In genomic region chr17:40490289-40490853, GRCh38 we compare ENCODE assay signal across 8 cellular contexts. TPM values are rescaled to one million over a fixed set of nuclear protein-coding genes. Genes with fewer than 3 reads are reported as not detected.
DNase-seq lines count a peak whose midpoint lies in the region; ATAC-seq and TF ChIP-seq lines count a peak whose summit lies in the region.
"Had no signal": no experiment of that assay in that cellular context is flagged by ENCODE, and none has a peak within 500 bp of the region (broad histone marks: within the 10 kb centered on the region; RNA-seq: fewer than 3 reads in every experiment).

No MANE protein-coding gene starts in this region.

- CTCF ChIA-PET in HCT116 (lab: Charles Lee): no interaction called here

- H3K27me3 Mint-ChIP-seq in mesothelial cell of epicardium (ENCODE audit: low read depth): no peaks in the 10 kb centered on the region
- H3K27me3 Mint-ChIP-seq: T-cell had no signal

- H4K91ac ChIP-seq in mesenchymal stem cell (ENCODE audit: low read length): peak overlapping the region; percentile 71

- H3K23ac ChIP-seq in mesenchymal stem cell (ENCODE audit: low read length in 2 of 2): peak overlapping the region in 1 of 2 experiments; percentile 94

- peaks cover 36% of the 10 kb centered on the region for H3K4me1 Mint-ChIP-seq in mesothelial cell of epicardium

- ATAC-seq in HCT116 (no peak), HG02973 (IDR thresholded peaks at IDR 0.05; ENCODE audit: unreplicated experiment) (no peak)

- H4K8ac ChIP-seq in mesenchymal stem cell (ENCODE audit: low read length): peak overlapping the region; percentile 47

- TF ChIP-seq CTCF in HCT116 (IDR thresholded peaks at IDR 0.05 in 2 of 3, conservative IDR thresholded peaks at IDR 0.05 in 1 of 3; ENCODE audit: borderline replicate concordance in 1 of 3, insufficient read depth in 1 of 3, low read depth in 2 of 3, low read length in 2 of 3) (no peak), vagina (IDR thresholded peaks at IDR 0.05) (no peak), mesothelial cell of epicardium (IDR thresholded peaks at IDR 0.05; ENCODE audit: unreplicated experiment) (no peak)

- no peak overlapping the region for H2AFZ ChIP-seq in HCT116 (ENCODE audit: low read depth, low read length, poor library complexity, severe bottlenecking)
- H2AFZ ChIP-seq in mesenchymal stem cell (ENCODE audit: low read depth, low read length): peak overlapping the region; percentile 18

- H3K27ac ChIP-seq in HCT116 (ENCODE audit: low read depth, low read length) (peak overlapping the region; percentile 14; the same call in 1 of the 2 replicates), mesenchymal stem cell (ENCODE audit: low read length, poor library complexity, severe bottlenecking) (peak overlapping the region; percentile 70), vagina (peak overlapping the region; percentile 75)

- peaks cover 11 to 27% of the 10 kb centered on the region in 2 experiments for H3K36me3 ChIP-seq in HCT116 (ENCODE audit: control insufficient read depth in 1 of 2, insufficient read depth in 2 of 2, low read length in 2 of 2)
- H3K36me3 ChIP-seq in mesenchymal stem cell (ENCODE audit: control insufficient read depth in 1 of 2, insufficient read depth in 2 of 2, low read depth in 1 of 2, low read length in 2 of 2): peaks cover 0 to 2% of the 10 kb centered on the region in 2 experiments
- peaks cover 0 to 4% of the 10 kb centered on the region in 2 donors for H3K36me3 ChIP-seq in vagina

- H4K20me1 ChIP-seq in HCT116 (ENCODE audit: insufficient read depth): no peaks in the 10 kb centered on the region

- H3K27ac Mint-ChIP-seq in mesothelial cell of epicardium: no peak overlapping the region

- H3K4me2 ChIP-seq in HCT116 (ENCODE audit: low read length) (0 out of 2 replicates have a peak overlapping the region, but pooled peaks have one; percentile 5), mesenchymal stem cell (ENCODE audit: low read length, poor library complexity, severe bottlenecking) (peak overlapping the region; percentile 12)

- TF ChIP-seq RAD21 in HCT116 (IDR thresholded peaks at IDR 0.05; ENCODE audit: low read depth): no peak

- no peaks in the 10 kb centered on the region for H3K36me3 Mint-ChIP-seq in mesothelial cell of epicardium
- H3K36me3 Mint-ChIP-seq: T-cell had no signal

- intact Hi-C loops in HCT116 (cut with micrococcal nuclease) (no loop called here), vagina (cut with DNase I) (no loop called here)

- peak overlapping the region in 1 of 2 experiments; percentile 9 for H3K14ac ChIP-seq in mesenchymal stem cell (ENCODE audit: low read length in 2 of 2)

- H3K9ac ChIP-seq in HCT116 (ENCODE audit: low read length) (no peak overlapping the region; the same call in 1 of the 2 replicates), mesenchymal stem cell (ENCODE audit: low read length) (peak overlapping the region; percentile 62)

- no peaks in the 10 kb centered on the region for H3K27me3 ChIP-seq in HCT116 (ENCODE audit: insufficient read depth, low read length)
- no peaks in the 10 kb centered on the region for H3K27me3 ChIP-seq in mesenchymal stem cell (ENCODE audit: control insufficient read depth in 1 of 2, insufficient read depth in 1 of 2, low read length in 2 of 2)
- no peaks in the 10 kb centered on the region for H3K27me3 ChIP-seq in vagina

- peak overlapping the region; percentile 15 for H2BK15ac ChIP-seq in mesenchymal stem cell (ENCODE audit: low read depth, poor library complexity, severe bottlenecking)

- TF ChIP-seq POLR2A in HCT116 (IDR thresholded peaks at IDR 0.05; ENCODE audit: borderline replicate concordance, extremely low read depth, insufficient read depth, insufficient read length): no peak
- peak in 1 of 2 donors; percentile 7 for TF ChIP-seq POLR2A in vagina (IDR thresholded peaks at IDR 0.05)

- H3K9me3 Mint-ChIP-seq in mesothelial cell of epicardium: no peaks in the 10 kb centered on the region
- H3K9me3 Mint-ChIP-seq: T-cell had no signal

- H3K4me1 ChIP-seq in HCT116 (ENCODE audit: control insufficient read depth in 1 of 2, insufficient read depth in 2 of 2, low read length in 2 of 2) (peaks cover 33 to 62% of the 10 kb centered on the region in 2 experiments), mesenchymal stem cell (ENCODE audit: control insufficient read depth, insufficient read depth, low read depth, low read length) (peaks cover 46% of the 10 kb centered on the region), vagina (peaks cover 81% of the 10 kb centered on the region)

- H2BK12ac ChIP-seq in mesenchymal stem cell (ENCODE audit: low read length in 2 of 2): peak overlapping the region; percentile 81 to 86

- POLR2A ChIA-PET in HCT116 (lab: Charles Lee): no interaction called here

- no TSS peak for BruUV-seq in HCT116 (replicated peaks; lab: Mats Ljungman, UMichigan)

- H2BK5ac ChIP-seq in mesenchymal stem cell (ENCODE audit: low read depth, low read length, poor library complexity, severe bottlenecking): peak overlapping the region; percentile 15

- H3K9me2 ChIP-seq in HCT116 (ENCODE audit: insufficient read depth): no peaks in the 10 kb centered on the region

- H2AK5ac ChIP-seq in mesenchymal stem cell (ENCODE audit: low read length, severe bottlenecking): peak overlapping the region; percentile 37

- no peak for DNase-seq in HCT116 (ENCODE audit: low read depth, low spot score)
- DNase-seq in NCI-H774 (lab: John Stamatoyannopoulos, UW): peak; percentile 10
- peak; percentile 86 for DNase-seq in cerebellum (ENCODE audit: low spot score)
- DNase-seq in mesenchymal stem cell: peak; percentile 83
- DNase-seq in vagina (ENCODE audit: extremely low spot score in 2 of 2): no peak
- DNase-seq in mesothelial cell of epicardium (ENCODE audit: low spot score in 2 of 2, unreplicated experiment in 2 of 2): no peak

- H3K79me1 ChIP-seq in mesenchymal stem cell (replicated peaks; ENCODE audit: low read length, poor library complexity, severe bottlenecking): no peaks in the 10 kb centered on the region

- no peak overlapping the region for H3K4me3 Mint-ChIP-seq in mesothelial cell of epicardium

- peak overlapping the region; percentile 23 to 95 for H3K18ac ChIP-seq in mesenchymal stem cell (ENCODE audit: low read depth in 1 of 2, low read length in 2 of 2)

- H3K4me3 ChIP-seq in HCT116 (replicated peaks in 1 of 2; ENCODE audit: low read depth in 1 of 2, low read length in 2 of 2) (no peak overlapping the region), mesenchymal stem cell (ENCODE audit: insufficient read depth in 1 of 2, low read depth in 1 of 2, low read length in 2 of 2) (peak overlapping the region in 1 of 2 experiments; percentile 24), vagina (no peak overlapping the region)

- H3K4ac ChIP-seq in mesenchymal stem cell (ENCODE audit: low read depth in 1 of 2, low read length in 2 of 2): peak overlapping the region; percentile 37 to 84

- peak overlapping the region; percentile 50 for H2BK120ac ChIP-seq in mesenchymal stem cell (ENCODE audit: low read depth, low read length)

- H3K9me3 ChIP-seq in HCT116 (ENCODE audit: control insufficient read depth in 1 of 2, insufficient read depth in 1 of 2, low read depth in 1 of 2, low read length in 2 of 2) (no peaks in the 10 kb centered on the region), mesenchymal stem cell (ENCODE audit: control insufficient read depth, low read length) (no peaks in the 10 kb centered on the region), vagina (no peaks in the 10 kb centered on the region)

- peaks cover 7% of the 10 kb centered on the region; the same call in 1 of the 2 replicates for H3K79me2 ChIP-seq in HCT116 (ENCODE audit: insufficient read depth, low read length)

- WGBS in mesenchymal stem cell: 33% methylated on average over 5 of the region's 5 CpGs

- RAD21 ChIA-PET in HCT116 (lab: Charles Lee; ENCODE audit: low non-redundant PET in 1 of 2, low total read pairs in 2 of 2, uncharacterized antibody in 2 of 2, unreplicated experiment in 2 of 2): no interaction called here

TF ChIP-seq in HCT116, 20 proteins besides CTCF, POLR2A, EP300 and RAD21 (continues in another document):
- TF ChIP-seq SIN3A (IDR thresholded peaks at IDR 0.05; ENCODE audit: low read depth) (no peak), YY1 (IDR thresholded peaks at IDR 0.05; ENCODE audit: extremely low read depth, insufficient replicate concordance, low read depth, low read length) (no peak), EGR1 (IDR thresholded peaks at IDR 0.05; ENCODE audit: low read depth) (no peak), JUND (IDR thresholded peaks at IDR 0.05) (no peak), ZNF274 (IDR thresholded peaks at IDR 0.05; ENCODE audit: low read depth, low read length) (no peak), CBX3 (IDR thresholded peaks at IDR 0.05; ENCODE audit: low read depth) (no peak)
- TF ChIP-seq, protein P1, sequence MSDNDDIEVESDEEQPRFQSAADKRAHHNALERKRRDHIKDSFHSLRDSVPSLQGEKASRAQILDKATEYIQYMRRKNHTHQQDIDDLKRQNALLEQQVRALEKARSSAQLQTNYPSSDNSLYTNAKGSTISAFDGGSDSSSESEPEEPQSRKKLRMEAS (IDR thresholded peaks at IDR 0.05): no peak
- TF ChIP-seq, protein P2, sequence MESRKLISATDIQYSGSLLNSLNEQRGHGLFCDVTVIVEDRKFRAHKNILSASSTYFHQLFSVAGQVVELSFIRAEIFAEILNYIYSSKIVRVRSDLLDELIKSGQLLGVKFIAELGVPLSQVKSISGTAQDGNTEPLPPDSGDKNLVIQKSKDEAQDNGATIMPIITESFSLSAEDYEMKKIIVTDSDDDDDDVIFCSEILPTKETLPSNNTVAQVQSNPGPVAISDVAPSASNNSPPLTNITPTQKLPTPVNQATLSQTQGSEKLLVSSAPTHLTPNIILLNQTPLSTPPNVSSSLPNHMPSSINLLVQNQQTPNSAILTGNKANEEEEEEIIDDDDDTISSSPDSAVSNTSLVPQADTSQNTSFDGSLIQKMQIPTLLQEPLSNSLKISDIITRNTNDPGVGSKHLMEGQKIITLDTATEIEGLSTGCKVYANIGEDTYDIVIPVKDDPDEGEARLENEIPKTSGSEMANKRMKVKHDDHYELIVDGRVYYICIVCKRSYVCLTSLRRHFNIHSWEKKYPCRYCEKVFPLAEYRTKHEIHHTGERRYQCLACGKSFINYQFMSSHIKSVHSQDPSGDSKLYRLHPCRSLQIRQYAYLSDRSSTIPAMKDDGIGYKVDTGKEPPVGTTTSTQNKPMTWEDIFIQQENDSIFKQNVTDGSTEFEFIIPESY (IDR thresholded peaks at IDR 0.05; ENCODE audit: extremely low read depth, insufficient replicate concordance, low read length): no peak

RNA-seq across cellular contexts. Expression of gene TNS4, which starts 11.1 kb away (rescaled TPM):
- total RNA-seq in HCT116 (2021; ENCODE audit: unreplicated experiment): 36.6 TPM
- polyA plus RNA-seq in HCT116 (2012): 7.4 and 9.3 TPM in 2 replicates
- total RNA-seq in cerebellum: not detected
- polyA plus RNA-seq in mesenchymal stem cell (2013, experiment 1 of 2): not detected
- 0.12 TPM for polyA plus RNA-seq in mesenchymal stem cell (2013, experiment 2 of 2)
- total RNA-seq in vagina: 296 TPM
- 0.07 TPM in 1 of 3 replicates, not detected in the others for total RNA-seq in mesothelial cell of epicardium

RNA-seq across cellular contexts. Expression of gene IGFBP4, which starts 47.1 kb away (rescaled TPM):
- 2.0 TPM for total RNA-seq in HCT116 (2021; ENCODE audit: unreplicated experiment)
- polyA plus RNA-seq in HCT116 (2012): 0.34 TPM in 1 of 2 replicates, not detected in the other
- total RNA-seq in cerebellum: 14.5 TPM
- polyA plus RNA-seq in mesenchymal stem cell (2013, experiment 1 of 2): 339 TPM
- 339 TPM for polyA plus RNA-seq in mesenchymal stem cell (2013, experiment 2 of 2)
- 700 TPM for total RNA-seq in vagina
- total RNA-seq in mesothelial cell of epicardium: 106 to 111 TPM (median 108 TPM) in 3 replicates

Comparison
In these comparisons a context has a peak if more than half of its experiments do, and no peak if none do; other contexts are left out.
1. DNase-seq: peak in NCI-H774 (single experiment), cerebellum (single experiment) and mesenchymal stem cell (single experiment); none in HCT116 (single experiment), vagina (0 of 2) and mesothelial cell of epicardium (0 of 2).
2. H3K27ac ChIP-seq: peak in every context shown above with its lines; median percentile 75 in vagina; 70 in mesenchymal stem cell; 14 in HCT116.
3. RNA of gene TNS4, which starts 11.1 kb away (total RNA-seq): 296 TPM in vagina (single experiment) and 36.6 TPM in HCT116 (single experiment); 0.07 TPM in mesothelial cell of epicardium and not detected in cerebellum (single experiment); every median in the first group is over 10 times any median in the second.